Comparison of ENCODE assay signal across 8 cellular contexts in genomic region chr11:83284501-83285051, GRCh38. TPM values are rescaled to one million over a fixed set of nuclear protein-coding genes. Genes with fewer than 3 reads are reported as not detected.
DNase-seq lines count a peak whose midpoint lies in the region; TF ChIP-seq lines count a peak whose summit lies in the region.

No MANE protein-coding gene starts in this region.

- BruUV-seq in Calu3 (replicated peaks; lab: Mats Ljungman, UMichigan): no TSS peak

- no peaks in the 10 kb centered on the region for H3K9me3 Mint-ChIP-seq in Calu3 (ENCODE audit: low read depth, unreplicated experiment)

- no peak for DNase-seq in Calu3
- peak; percentile 13 for DNase-seq in NCI-H345 (lab: John Stamatoyannopoulos, UW)
- DNase-seq in dorsolateral prefrontal cortex: no peak
- DNase-seq in SW480 (ENCODE audit: low spot score): no peak
- DNase-seq in NCI-H1436 treated with DMSO at 0.1 percent for 48 hours (lab: John Stamatoyannopoulos, UW): no peak
- DNase-seq in cerebellar nuclear complex (lab: John Stamatoyannopoulos, UW): no peak
- DNase-seq in GF-D8 (lab: John Stamatoyannopoulos, UW): no peak

- TF ChIP-seq CTCF in Calu3 (IDR thresholded peaks at IDR 0.05; ENCODE audit: unreplicated experiment): no peak
- TF ChIP-seq CTCF in dorsolateral prefrontal cortex (IDR thresholded peaks at IDR 0.05 in 54 of 56, conservative IDR thresholded peaks at IDR 0.05 in 2 of 56; ENCODE audit: low read depth in 1 of 56, partially characterized antibody in 56 of 56): no peak

- H3K4me3 ChIP-seq in dorsolateral prefrontal cortex (peak overlapping the region; percentile 66 to 100 (median 93)), neuron (ENCODE audit: low read length) (peak overlapping the region; percentile 70)

- peaks cover 7% of the 10 kb centered on the region for H3K4me1 Mint-ChIP-seq in Calu3 (ENCODE audit: low read depth, unreplicated experiment)

- no peaks in the 10 kb centered on the region for H3K9me3 ChIP-seq in neuron (ENCODE audit: low read length)

- H3K36me3 Mint-ChIP-seq in Calu3 (ENCODE audit: insufficient read depth, unreplicated experiment): peaks cover 19% of the 10 kb centered on the region

- peak overlapping the region in 13 of 59 donors; percentile 16 to 100 (median 99) for H3K27ac ChIP-seq in dorsolateral prefrontal cortex

- H2AFZ ChIP-seq in neuron (ENCODE audit: low read depth, low read length): no peak overlapping the region

- H3K27me3 ChIP-seq in dorsolateral prefrontal cortex (no peaks in the 10 kb centered on the region), neuron (ENCODE audit: insufficient read depth, low read length) (no peaks in the 10 kb centered on the region)

- H3K36me3 ChIP-seq in neuron (ENCODE audit: insufficient read depth, low read length): peaks cover 10% of the 10 kb centered on the region

- CTCF ChIA-PET in Calu3 (lab: Charles Lee): no interaction called here

- intact Hi-C loops in Calu3 (cut with micrococcal nuclease; ENCODE audit: unreplicated experiment) (loop anchor here (10.0 kb wide), 1 partner anchor 970 kb away; no protein-coding TSS in a partner anchor), dorsolateral prefrontal cortex (cut with DNase I) (loop anchor here (2.0 to 10.0 kb wide), 5 partner anchors 92 to 570 kb away; partner anchors contain the start of genes RAB30 (in 2 of the 2), ANKRD42 (in 1 of the 2), DDIAS (in 1 of the 2) and PRCP (in 1 of the 2))

- peaks cover 31% of the 10 kb centered on the region for H3K4me1 ChIP-seq in neuron (ENCODE audit: insufficient read depth, low read length)

- H3K4me3 Mint-ChIP-seq in Calu3 (ENCODE audit: low read depth, unreplicated experiment): peak overlapping the region; percentile 85

- H3K27ac Mint-ChIP-seq in Calu3 (ENCODE audit: unreplicated experiment): peak overlapping the region; percentile 80

- H3K27me3 Mint-ChIP-seq in Calu3 (ENCODE audit: unreplicated experiment): no peaks in the 10 kb centered on the region

RNA-seq across cellular contexts. Expression of gene CCDC90B, which starts 1.6 kb away (rescaled TPM):
- total RNA-seq in Calu3 (2022): 21.8 and 23.3 TPM in 2 replicates
- total RNA-seq in dorsolateral prefrontal cortex: 10 to 100 TPM; 25.8 to 63.1 (median 35.8) TPM
